Comparison of ENCODE assay signal across 1 cellular context in genomic region chr7:36343548-36343947, GRCh38.
TF ChIP-seq lines count a peak whose summit lies in the region.

No MANE protein-coding gene starts in this region.

TF ChIP-seq in WTC11, 78 proteins besides CTCF, POLR2A, EP300 and RAD21 (continued from another document):
- TF ChIP-seq ZNF512 (CRISPR knock-in tag; IDR thresholded peaks at IDR 0.05; ENCODE audit: borderline replicate concordance) (0 out of 2 replicates have a peak, but pooled peaks have one; percentile 57), GABPB1 (CRISPR knock-in tag; IDR thresholded peaks at IDR 0.05) (no peak)
